1 cellular context compared by ENCODE assay signal in the genomic region with DNA sequence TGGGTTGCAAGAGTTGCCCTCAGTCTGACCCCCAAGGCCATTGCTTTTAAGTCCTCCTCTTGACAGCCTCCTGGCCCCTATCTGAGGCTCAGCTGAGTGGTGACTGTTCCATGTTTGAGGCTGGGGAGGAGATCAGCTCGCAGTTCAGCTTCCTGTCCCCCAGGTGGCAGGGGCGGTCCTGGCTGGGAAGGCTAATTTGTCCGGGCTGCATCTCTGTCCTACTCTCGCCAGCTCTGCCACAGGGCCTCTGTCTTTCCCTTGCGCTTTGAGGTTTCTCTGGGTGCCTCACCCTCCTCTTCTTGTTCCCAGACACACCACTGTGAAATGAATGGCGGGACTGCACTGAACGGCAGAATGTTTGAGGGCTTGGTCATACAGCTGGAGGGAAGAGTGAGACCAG.
TF ChIP-seq lines count a peak whose summit lies in the region.

No MANE protein-coding gene starts in this region.

TF ChIP-seq in GM23338, 12 proteins besides CTCF, POLR2A, EP300 and RAD21 (continued from another document):
- TF ChIP-seq, protein P1, sequence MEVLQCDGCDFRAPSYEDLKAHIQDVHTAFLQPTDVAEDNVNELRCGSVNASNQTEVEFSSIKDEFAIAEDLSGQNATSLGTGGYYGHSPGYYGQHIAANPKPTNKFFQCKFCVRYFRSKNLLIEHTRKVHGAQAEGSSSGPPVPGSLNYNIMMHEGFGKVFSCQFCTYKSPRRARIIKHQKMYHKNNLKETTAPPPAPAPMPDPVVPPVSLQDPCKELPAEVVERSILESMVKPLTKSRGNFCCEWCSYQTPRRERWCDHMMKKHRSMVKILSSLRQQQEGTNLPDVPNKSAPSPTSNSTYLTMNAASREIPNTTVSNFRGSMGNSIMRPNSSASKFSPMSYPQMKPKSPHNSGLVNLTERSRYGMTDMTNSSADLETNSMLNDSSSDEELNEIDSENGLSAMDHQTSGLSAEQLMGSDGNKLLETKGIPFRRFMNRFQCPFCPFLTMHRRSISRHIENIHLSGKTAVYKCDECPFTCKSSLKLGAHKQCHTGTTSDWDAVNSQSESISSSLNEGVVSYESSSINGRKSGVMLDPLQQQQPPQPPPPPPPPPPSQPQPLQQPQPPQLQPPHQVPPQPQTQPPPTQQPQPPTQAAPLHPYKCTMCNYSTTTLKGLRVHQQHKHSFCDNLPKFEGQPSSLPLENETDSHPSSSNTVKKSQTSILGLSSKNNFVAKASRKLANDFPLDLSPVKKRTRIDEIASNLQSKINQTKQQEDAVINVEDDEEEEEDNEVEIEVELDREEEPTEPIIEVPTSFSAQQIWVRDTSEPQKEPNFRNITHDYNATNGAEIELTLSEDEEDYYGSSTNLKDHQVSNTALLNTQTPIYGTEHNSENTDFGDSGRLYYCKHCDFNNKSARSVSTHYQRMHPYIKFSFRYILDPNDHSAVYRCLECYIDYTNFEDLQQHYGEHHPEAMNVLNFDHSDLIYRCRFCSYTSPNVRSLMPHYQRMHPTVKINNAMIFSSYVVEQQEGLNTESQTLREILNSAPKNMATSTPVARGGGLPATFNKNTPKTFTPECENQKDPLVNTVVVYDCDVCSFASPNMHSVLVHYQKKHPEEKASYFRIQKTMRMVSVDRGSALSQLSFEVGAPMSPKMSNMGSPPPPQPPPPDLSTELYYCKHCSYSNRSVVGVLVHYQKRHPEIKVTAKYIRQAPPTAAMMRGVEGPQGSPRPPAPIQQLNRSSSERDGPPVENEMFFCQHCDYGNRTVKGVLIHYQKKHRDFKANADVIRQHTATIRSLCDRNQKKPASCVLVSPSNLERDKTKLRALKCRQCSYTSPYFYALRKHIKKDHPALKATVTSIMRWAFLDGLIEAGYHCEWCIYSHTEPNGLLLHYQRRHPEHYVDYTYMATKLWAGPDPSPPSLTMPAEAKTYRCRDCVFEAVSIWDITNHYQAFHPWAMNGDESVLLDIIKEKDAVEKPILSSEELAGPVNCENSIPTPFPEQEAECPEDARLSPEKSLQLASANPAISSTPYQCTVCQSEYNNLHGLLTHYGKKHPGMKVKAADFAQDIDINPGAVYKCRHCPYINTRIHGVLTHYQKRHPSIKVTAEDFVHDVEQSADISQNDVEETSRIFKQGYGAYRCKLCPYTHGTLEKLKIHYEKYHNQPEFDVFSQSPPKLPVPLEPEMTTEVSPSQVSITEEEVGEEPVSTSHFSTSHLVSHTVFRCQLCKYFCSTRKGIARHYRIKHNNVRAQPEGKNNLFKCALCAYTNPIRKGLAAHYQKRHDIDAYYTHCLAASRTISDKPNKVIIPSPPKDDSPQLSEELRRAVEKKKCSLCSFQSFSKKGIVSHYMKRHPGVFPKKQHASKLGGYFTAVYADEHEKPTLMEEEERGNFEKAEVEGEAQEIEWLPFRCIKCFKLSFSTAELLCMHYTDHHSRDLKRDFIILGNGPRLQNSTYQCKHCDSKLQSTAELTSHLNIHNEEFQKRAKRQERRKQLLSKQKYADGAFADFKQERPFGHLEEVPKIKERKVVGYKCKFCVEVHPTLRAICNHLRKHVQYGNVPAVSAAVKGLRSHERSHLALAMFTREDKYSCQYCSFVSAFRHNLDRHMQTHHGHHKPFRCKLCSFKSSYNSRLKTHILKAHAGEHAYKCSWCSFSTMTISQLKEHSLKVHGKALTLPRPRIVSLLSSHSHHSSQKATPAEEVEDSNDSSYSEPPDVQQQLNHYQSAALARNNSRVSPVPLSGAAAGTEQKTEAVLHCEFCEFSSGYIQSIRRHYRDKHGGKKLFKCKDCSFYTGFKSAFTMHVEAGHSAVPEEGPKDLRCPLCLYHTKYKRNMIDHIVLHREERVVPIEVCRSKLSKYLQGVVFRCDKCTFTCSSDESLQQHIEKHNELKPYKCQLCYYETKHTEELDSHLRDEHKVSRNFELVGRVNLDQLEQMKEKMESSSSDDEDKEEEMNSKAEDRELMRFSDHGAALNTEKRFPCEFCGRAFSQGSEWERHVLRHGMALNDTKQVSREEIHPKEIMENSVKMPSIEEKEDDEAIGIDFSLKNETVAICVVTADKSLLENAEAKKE (CRISPR knock-in tag; IDR thresholded peaks at IDR 0.05) = no peak
- no peak for TF ChIP-seq EZH2phosphoT487 (IDR thresholded peaks at IDR 0.05; ENCODE audit: unreplicated experiment)
- no peak for TF ChIP-seq ZNF331 (CRISPR knock-in tag; IDR thresholded peaks at IDR 0.05; ENCODE audit: low read depth)
- no peak for TF ChIP-seq POLR2AphosphoS5 (IDR thresholded peaks at IDR 0.05; ENCODE audit: low read depth)
- no peak for TF ChIP-seq NANOG (IDR thresholded peaks at IDR 0.05; ENCODE audit: borderline replicate concordance)
- TF ChIP-seq ZNF114 (CRISPR knock-in tag; IDR thresholded peaks at IDR 0.05) = no peak
- TF ChIP-seq STAT1 (IDR thresholded peaks at IDR 0.05; ENCODE audit: unreplicated experiment) = no peak
- no peak for TF ChIP-seq JUNB (IDR thresholded peaks at IDR 0.05; ENCODE audit: unreplicated experiment)
- TF ChIP-seq, protein P2, sequence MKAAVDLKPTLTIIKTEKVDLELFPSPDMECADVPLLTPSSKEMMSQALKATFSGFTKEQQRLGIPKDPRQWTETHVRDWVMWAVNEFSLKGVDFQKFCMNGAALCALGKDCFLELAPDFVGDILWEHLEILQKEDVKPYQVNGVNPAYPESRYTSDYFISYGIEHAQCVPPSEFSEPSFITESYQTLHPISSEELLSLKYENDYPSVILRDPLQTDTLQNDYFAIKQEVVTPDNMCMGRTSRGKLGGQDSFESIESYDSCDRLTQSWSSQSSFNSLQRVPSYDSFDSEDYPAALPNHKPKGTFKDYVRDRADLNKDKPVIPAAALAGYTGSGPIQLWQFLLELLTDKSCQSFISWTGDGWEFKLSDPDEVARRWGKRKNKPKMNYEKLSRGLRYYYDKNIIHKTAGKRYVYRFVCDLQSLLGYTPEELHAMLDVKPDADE (IDR thresholded peaks at IDR 0.05) = no peak
- TF ChIP-seq, protein P3, sequence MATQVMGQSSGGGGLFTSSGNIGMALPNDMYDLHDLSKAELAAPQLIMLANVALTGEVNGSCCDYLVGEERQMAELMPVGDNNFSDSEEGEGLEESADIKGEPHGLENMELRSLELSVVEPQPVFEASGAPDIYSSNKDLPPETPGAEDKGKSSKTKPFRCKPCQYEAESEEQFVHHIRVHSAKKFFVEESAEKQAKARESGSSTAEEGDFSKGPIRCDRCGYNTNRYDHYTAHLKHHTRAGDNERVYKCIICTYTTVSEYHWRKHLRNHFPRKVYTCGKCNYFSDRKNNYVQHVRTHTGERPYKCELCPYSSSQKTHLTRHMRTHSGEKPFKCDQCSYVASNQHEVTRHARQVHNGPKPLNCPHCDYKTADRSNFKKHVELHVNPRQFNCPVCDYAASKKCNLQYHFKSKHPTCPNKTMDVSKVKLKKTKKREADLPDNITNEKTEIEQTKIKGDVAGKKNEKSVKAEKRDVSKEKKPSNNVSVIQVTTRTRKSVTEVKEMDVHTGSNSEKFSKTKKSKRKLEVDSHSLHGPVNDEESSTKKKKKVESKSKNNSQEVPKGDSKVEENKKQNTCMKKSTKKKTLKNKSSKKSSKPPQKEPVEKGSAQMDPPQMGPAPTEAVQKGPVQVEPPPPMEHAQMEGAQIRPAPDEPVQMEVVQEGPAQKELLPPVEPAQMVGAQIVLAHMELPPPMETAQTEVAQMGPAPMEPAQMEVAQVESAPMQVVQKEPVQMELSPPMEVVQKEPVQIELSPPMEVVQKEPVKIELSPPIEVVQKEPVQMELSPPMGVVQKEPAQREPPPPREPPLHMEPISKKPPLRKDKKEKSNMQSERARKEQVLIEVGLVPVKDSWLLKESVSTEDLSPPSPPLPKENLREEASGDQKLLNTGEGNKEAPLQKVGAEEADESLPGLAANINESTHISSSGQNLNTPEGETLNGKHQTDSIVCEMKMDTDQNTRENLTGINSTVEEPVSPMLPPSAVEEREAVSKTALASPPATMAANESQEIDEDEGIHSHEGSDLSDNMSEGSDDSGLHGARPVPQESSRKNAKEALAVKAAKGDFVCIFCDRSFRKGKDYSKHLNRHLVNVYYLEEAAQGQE (IDR thresholded peaks at IDR 0.05; ENCODE audit: unreplicated experiment) = no peak
